In genomic region chr20:5688431-5688972, GRCh38 we compare ENCODE assay signal across 17 cellular contexts.
DNase-seq lines count a peak whose midpoint lies in the region; ATAC-seq and TF ChIP-seq lines count a peak whose summit lies in the region.
"Had no signal": no experiment of that assay in that cellular context is flagged by ENCODE, and none has a peak within 500 bp of the region (broad histone marks: within the 10 kb centered on the region; RNA-seq: fewer than 3 reads in every experiment).

No MANE protein-coding gene starts in this region.

- H3K14ac ChIP-seq in trophoblast cell (ENCODE audit: low read length): no peak overlapping the region

- no peak overlapping the region for H3K18ac ChIP-seq in trophoblast cell (ENCODE audit: low read length)

- no peaks in the 10 kb centered on the region for H3K27me3 ChIP-seq in left ventricle myocardium inferior (ENCODE audit: low read depth)
- no peaks in the 10 kb centered on the region for H3K27me3 ChIP-seq in trophoblast cell (ENCODE audit: insufficient read depth, low read length)
- H3K27me3 ChIP-seq: cardiac muscle cell had no signal

- H4K91ac ChIP-seq in trophoblast cell (ENCODE audit: low read depth, low read length): no peak overlapping the region

- intact Hi-C loops in left ventricle myocardium inferior (cut with micrococcal nuclease): no loop called here

- H3K27ac Mint-ChIP-seq in T-helper 17 cell: peak overlapping the region; percentile 8
- H3K27ac Mint-ChIP-seq: CD4-positive, alpha-beta T cell; mesothelial cell of epicardium; stimulated activated naive B cell treated with anti-CD40 and anti-IgM and Interleukin-4, amounts not matched to agents 10 μg/mL and 1 μg/mL and 100 μg/mL, for 72 hours had no signal

- WGBS in trophoblast cell (ENCODE audit: extremely low coverage, insufficient coverage, insufficient read length): no CpG with 5 or more reads among the region's 12 CpGs

- H2BK12ac ChIP-seq in trophoblast cell (ENCODE audit: low read length): no peak overlapping the region

- no peaks in the 10 kb centered on the region for H3K9me3 ChIP-seq in T-helper 17 cell (ENCODE audit: control insufficient read depth, low read length, poor library complexity, severe bottlenecking)
- H3K9me3 ChIP-seq in left ventricle myocardium inferior (replicated peaks): no peaks in the 10 kb centered on the region
- H3K9me3 ChIP-seq in trophoblast cell (ENCODE audit: insufficient read depth, low read depth, low read length): no peaks in the 10 kb centered on the region

- no peaks in the 10 kb centered on the region for H3K36me3 Mint-ChIP-seq in T-helper 17 cell (ENCODE audit: low read depth)
- H3K36me3 Mint-ChIP-seq: activated naive CD4-positive, alpha-beta T cell treated with anti-CD3 and anti-CD28 coated beads, Interleukin-2, amount 50 U/mL, for 72 hours; mesothelial cell of epicardium; stimulated activated naive B cell treated with anti-CD40 and anti-IgM and Interleukin-4, amounts not matched to agents 10 μg/mL and 1 μg/mL and 100 μg/mL, for 72 hours had no signal

- no peaks in the 10 kb centered on the region for H3K36me3 ChIP-seq in left ventricle myocardium inferior
- H3K36me3 ChIP-seq in trophoblast cell (ENCODE audit: control insufficient read depth in 1 of 2, insufficient read depth in 2 of 2, low read length in 2 of 2): no peaks in the 10 kb centered on the region
- H3K36me3 ChIP-seq: cardiac muscle cell had no signal

- H3K4me3 Mint-ChIP-seq in T-helper 17 cell: no peak overlapping the region
- H3K4me3 Mint-ChIP-seq: CD4-positive, alpha-beta T cell; mesothelial cell of epicardium; stimulated activated naive B cell treated with anti-CD40 and anti-IgM and Interleukin-4, amounts not matched to agents 10 μg/mL and 1 μg/mL and 100 μg/mL, for 72 hours had no signal

- no peaks in the 10 kb centered on the region for H3K27me3 Mint-ChIP-seq in T-helper 17 cell
- H3K27me3 Mint-ChIP-seq: CD4-positive, alpha-beta T cell; stimulated activated naive B cell treated with anti-CD40 and anti-IgM and Interleukin-4, amounts not matched to agents 10 μg/mL and 1 μg/mL and 100 μg/mL, for 72 hours had no signal

- no peak overlapping the region for H4K8ac ChIP-seq in trophoblast cell (ENCODE audit: low read depth, low read length)

- no peak for TF ChIP-seq CTCF in left ventricle myocardium inferior (IDR thresholded peaks at IDR 0.05; ENCODE audit: borderline replicate concordance)

- H3K23ac ChIP-seq in trophoblast cell (ENCODE audit: low read length): no peak overlapping the region

- no peak for ATAC-seq in T-helper 17 cell
- no peak for ATAC-seq in GM18867 (IDR thresholded peaks at IDR 0.05; ENCODE audit: unreplicated experiment)
- ATAC-seq: activated naive CD4-positive, alpha-beta T cell treated with anti-CD3 and anti-CD28 coated beads, Interleukin-2, amount 50 U/mL, for 72 hours; HCT116; stimulated activated naive B cell treated with anti-CD40 and anti-IgM and Interleukin-4, amounts not matched to agents 10 μg/mL and 1 μg/mL and 100 μg/mL, for 72 hours had no signal

- H2AK5ac ChIP-seq in trophoblast cell (ENCODE audit: low read length): no peak overlapping the region

- no peak overlapping the region for H3K4ac ChIP-seq in trophoblast cell (ENCODE audit: low read depth, low read length)

- H3K27ac ChIP-seq in left ventricle myocardium inferior (replicated peaks): peak overlapping the region; percentile 62
- no peak overlapping the region for H3K27ac ChIP-seq in trophoblast cell (ENCODE audit: low read depth, low read length)
- H3K27ac ChIP-seq: cardiac muscle cell had no signal

- H3K4me3 ChIP-seq in left ventricle myocardium inferior (no peak overlapping the region), trophoblast cell (ENCODE audit: low read depth, low read length) (no peak overlapping the region)
- H3K4me3 ChIP-seq: cardiac muscle cell had no signal

- H2BK120ac ChIP-seq in trophoblast cell (ENCODE audit: insufficient read depth, low read length, poor library complexity): no peak overlapping the region

- H2BK5ac ChIP-seq in trophoblast cell (ENCODE audit: low read depth, low read length, poor library complexity): no peak overlapping the region

- H3K79me2 ChIP-seq in trophoblast cell (ENCODE audit: control insufficient read depth, insufficient read depth, low read length, poor library complexity): no peaks in the 10 kb centered on the region

- no peak overlapping the region for H3K9ac ChIP-seq in trophoblast cell (ENCODE audit: low read length)

- peak; percentile 37 for DNase-seq in CMK (ENCODE audit: low read depth)
- DNase-seq in T-helper 17 cell: no peak
- DNase-seq in left ventricle myocardium inferior: peak; percentile 25
- peak; percentile 16 to 37 for DNase-seq in trophoblast cell
- DNase-seq in activated CD4-positive, alpha-beta T cell treated with anti-CD3 and anti-CD28 coated beads for 48 hours: no peak
- DNase-seq in SHP77 (lab: John Stamatoyannopoulos, UW): no peak
- no peak for DNase-seq in cerebellum (ENCODE audit: low spot score)
- DNase-seq: CD4-positive, alpha-beta T cell; NCI-H1048; NCI-H748 treated with DMSO at 0.1 percent for 48 hours; stimulated activated CD4-positive, alpha-beta T cell treated with anti-CD3 and anti-CD28 coated beads, Interleukin-4, amount 100 ng/mL, for 24 hours; stimulated activated naive B cell treated with anti-CD40 and anti-IgM and Interleukin-4, amounts not matched to agents 10 μg/mL and 1 μg/mL and 100 μg/mL, for 72 hours had no signal

- H2AFZ ChIP-seq in trophoblast cell (ENCODE audit: insufficient read depth, low read length, poor library complexity): no peak overlapping the region

- H3K4me2 ChIP-seq in trophoblast cell (ENCODE audit: low read length): no peak overlapping the region

- no peaks in the 10 kb centered on the region for H3K79me1 ChIP-seq in trophoblast cell (ENCODE audit: low read length)

- H3K4me1 ChIP-seq in left ventricle myocardium inferior (peaks cover 26% of the 10 kb centered on the region), trophoblast cell (ENCODE audit: control insufficient read depth in 1 of 2, insufficient read depth in 2 of 2, low read length in 2 of 2) (peaks cover 0 to 5% of the 10 kb centered on the region in 2 experiments)

- no peak overlapping the region for H4K12ac ChIP-seq in trophoblast cell (ENCODE audit: low read depth, low read length)

- H3K4me1 Mint-ChIP-seq in T-helper 17 cell: no peaks in the 10 kb centered on the region

Comparison
In these comparisons a context has a peak if more than half of its experiments do, and no peak if none do; other contexts are left out.
1. DNase-seq: peak in CMK (single experiment), left ventricle myocardium inferior (single experiment) and trophoblast cell (2 of 2); none in T-helper 17 cell (0 of 3), activated CD4-positive, alpha-beta T cell treated with anti-CD3 and anti-CD28 coated beads for 48 hours (single experiment), SHP77 (0 of 2) and cerebellum (single experiment).